8 cellular contexts compared by ENCODE assay signal in the genomic region with DNA sequence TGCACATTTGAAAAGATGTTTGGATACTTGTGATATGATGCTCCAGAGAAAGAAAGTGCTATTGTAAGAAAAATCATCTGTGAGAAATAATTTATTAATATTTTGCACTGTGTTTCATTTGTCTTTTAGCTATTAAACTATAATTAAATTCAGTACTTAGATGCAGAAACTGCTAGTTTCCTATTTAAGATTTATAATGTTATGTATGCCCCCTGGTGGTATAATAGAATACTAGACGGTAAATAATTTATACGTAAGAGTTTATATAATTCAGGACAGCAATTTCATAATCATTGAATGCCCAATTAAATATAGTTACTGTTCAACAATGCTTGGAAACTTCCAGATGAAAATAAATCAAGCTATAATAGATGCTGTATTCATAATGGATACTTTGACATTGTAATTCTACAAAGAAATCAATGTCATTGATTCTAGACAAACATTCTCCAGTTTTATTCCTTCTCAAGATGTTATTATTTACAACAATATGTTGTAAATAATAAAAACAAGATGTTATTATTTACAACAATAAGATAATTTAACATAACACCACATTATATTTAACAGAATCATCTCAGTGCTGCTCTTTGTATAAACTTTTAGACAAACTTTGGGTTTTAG.
A peak's percentile ranks its signal among the peaks of the same experiment; 100 is the strongest.
DNase-seq lines count a peak whose midpoint lies in the region; ATAC-seq and TF ChIP-seq lines count a peak whose summit lies in the region.

No MANE protein-coding gene starts in this region.

- H3K9me3 ChIP-seq in adipocyte (ENCODE audit: control insufficient read depth, low read length), result no peaks in the 10 kb centered on the region

- H3K9me3 Mint-ChIP-seq in activated T-helper 17 cell treated with anti-CD3 and anti-CD28 coated beads, Interleukin-2, amount 50 U/mL, for 72 hours, result no peaks in the 10 kb centered on the region

- H3K4me3 Mint-ChIP-seq in activated T-helper 17 cell treated with anti-CD3 and anti-CD28 coated beads, Interleukin-2, amount 50 U/mL, for 72 hours, result no peak overlapping the region

- H3K36me3 ChIP-seq in adipocyte (ENCODE audit: control insufficient read depth, insufficient read depth, low read length, severe bottlenecking), result no peaks in the 10 kb centered on the region
- H3K36me3 ChIP-seq in kidney epithelial cell (ENCODE audit: control insufficient read depth, insufficient read depth, low read length), result no peaks in the 10 kb centered on the region

- H3K9ac ChIP-seq in adipocyte (ENCODE audit: low read length), result no peak overlapping the region

- H3K4me3 ChIP-seq in NB4 (ENCODE audit: low read depth, low read length), result no peak overlapping the region
- H3K4me3 ChIP-seq in adipocyte (ENCODE audit: low read length), result no peak overlapping the region
- no peak overlapping the region for H3K4me3 ChIP-seq in kidney epithelial cell (ENCODE audit: low read depth, low read length)

- no peak for TF ChIP-seq POLR2A in NB4 (IDR thresholded peaks at IDR 0.05; ENCODE audit: extremely low read depth, insufficient read length)

- no peaks in the 10 kb centered on the region for H3K4me1 ChIP-seq in adipocyte (ENCODE audit: control insufficient read depth, insufficient read depth, low read length)

- peak; percentile 33 for DNase-seq in GM03348 (ENCODE audit: low spot score)
- peak; percentile 23 for DNase-seq in NB4 (ENCODE audit: low read depth)
- peak; percentile 93 for DNase-seq in adipocyte (ENCODE audit: low read depth)
- no peak for DNase-seq in kidney epithelial cell (ENCODE audit: low read depth)
- DNase-seq in activated gamma-delta T cell treated with Interleukin-2 at 50 U/mL for 16 hours, result no peak
- DNase-seq in activated CD4-positive, CD25-positive, alpha-beta regulatory T cell (lab: John Stamatoyannopoulos, UW), result no peak

- no peaks in the 10 kb centered on the region for H3K36me3 Mint-ChIP-seq in activated T-helper 17 cell treated with anti-CD3 and anti-CD28 coated beads, Interleukin-2, amount 50 U/mL, for 72 hours (ENCODE audit: low read depth)

- no peaks in the 10 kb centered on the region for H3K4me1 Mint-ChIP-seq in activated T-helper 17 cell treated with anti-CD3 and anti-CD28 coated beads, Interleukin-2, amount 50 U/mL, for 72 hours

- H3K27ac Mint-ChIP-seq in activated T-helper 17 cell treated with anti-CD3 and anti-CD28 coated beads, Interleukin-2, amount 50 U/mL, for 72 hours, result no peak overlapping the region

- no peaks in the 10 kb centered on the region for H3K27me3 Mint-ChIP-seq in activated T-helper 17 cell treated with anti-CD3 and anti-CD28 coated beads, Interleukin-2, amount 50 U/mL, for 72 hours

- TF ChIP-seq CTCF in NB4 (IDR thresholded peaks at IDR 0.05; ENCODE audit: low read depth, low read length), result no peak
- peak; percentile 15 for TF ChIP-seq CTCF in kidney epithelial cell (IDR thresholded peaks at IDR 0.05; ENCODE audit: insufficient read depth, low read length, poor library complexity, severe bottlenecking)

- H3K27me3 ChIP-seq in adipocyte (replicated peaks; ENCODE audit: control insufficient read depth, insufficient read depth, low read length), result no peaks in the 10 kb centered on the region
- H3K27me3 ChIP-seq in kidney epithelial cell (ENCODE audit: control insufficient read depth, insufficient read depth, low read length), result no peaks in the 10 kb centered on the region

- ATAC-seq in HG02852 (IDR thresholded peaks at IDR 0.05; ENCODE audit: unreplicated experiment), result no peak
- ATAC-seq in activated T-helper 17 cell treated with anti-CD3 and anti-CD28 coated beads, Interleukin-2, amount 50 U/mL, for 72 hours (replicated peaks), result no peak

Comparison
In these comparisons a context has a peak if more than half of its experiments do, and no peak if none do; other contexts are left out.
1. DNase-seq: peak in GM03348 (single experiment), NB4 (single experiment) and adipocyte (single experiment); none in kidney epithelial cell (single experiment), activated gamma-delta T cell treated with Interleukin-2 at 50 U/mL for 16 hours (single experiment) and activated CD4-positive, CD25-positive, alpha-beta regulatory T cell (0 of 4).